ENCODE assay signal across 2 cellular contexts in the genomic region with DNA sequence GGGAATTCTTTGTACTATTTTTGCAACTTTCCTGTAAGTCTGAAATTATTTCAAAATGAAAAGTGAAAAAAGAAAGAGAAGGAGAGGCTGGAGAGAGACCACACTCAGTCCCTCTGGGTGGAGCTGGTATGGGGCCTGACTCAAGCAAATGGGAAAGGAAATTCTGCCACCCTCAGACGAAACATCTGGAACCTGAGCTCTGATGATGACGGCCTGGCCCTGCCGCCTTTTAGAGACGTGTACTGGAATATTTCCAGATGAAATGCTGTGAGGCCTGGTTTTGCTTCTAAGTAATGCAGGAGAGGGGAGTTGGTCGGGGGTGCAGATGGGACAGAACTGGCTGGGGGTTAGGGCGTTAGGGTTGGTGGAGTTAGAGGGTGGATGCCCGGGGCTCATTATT.
TF ChIP-seq lines count a peak whose summit lies in the region.

No MANE protein-coding gene starts in this region.

TF ChIP-seq in Ishikawa, 13 proteins besides CTCF, POLR2A, EP300 and RAD21 (continued from another document):
- TF ChIP-seq, protein P1, sequence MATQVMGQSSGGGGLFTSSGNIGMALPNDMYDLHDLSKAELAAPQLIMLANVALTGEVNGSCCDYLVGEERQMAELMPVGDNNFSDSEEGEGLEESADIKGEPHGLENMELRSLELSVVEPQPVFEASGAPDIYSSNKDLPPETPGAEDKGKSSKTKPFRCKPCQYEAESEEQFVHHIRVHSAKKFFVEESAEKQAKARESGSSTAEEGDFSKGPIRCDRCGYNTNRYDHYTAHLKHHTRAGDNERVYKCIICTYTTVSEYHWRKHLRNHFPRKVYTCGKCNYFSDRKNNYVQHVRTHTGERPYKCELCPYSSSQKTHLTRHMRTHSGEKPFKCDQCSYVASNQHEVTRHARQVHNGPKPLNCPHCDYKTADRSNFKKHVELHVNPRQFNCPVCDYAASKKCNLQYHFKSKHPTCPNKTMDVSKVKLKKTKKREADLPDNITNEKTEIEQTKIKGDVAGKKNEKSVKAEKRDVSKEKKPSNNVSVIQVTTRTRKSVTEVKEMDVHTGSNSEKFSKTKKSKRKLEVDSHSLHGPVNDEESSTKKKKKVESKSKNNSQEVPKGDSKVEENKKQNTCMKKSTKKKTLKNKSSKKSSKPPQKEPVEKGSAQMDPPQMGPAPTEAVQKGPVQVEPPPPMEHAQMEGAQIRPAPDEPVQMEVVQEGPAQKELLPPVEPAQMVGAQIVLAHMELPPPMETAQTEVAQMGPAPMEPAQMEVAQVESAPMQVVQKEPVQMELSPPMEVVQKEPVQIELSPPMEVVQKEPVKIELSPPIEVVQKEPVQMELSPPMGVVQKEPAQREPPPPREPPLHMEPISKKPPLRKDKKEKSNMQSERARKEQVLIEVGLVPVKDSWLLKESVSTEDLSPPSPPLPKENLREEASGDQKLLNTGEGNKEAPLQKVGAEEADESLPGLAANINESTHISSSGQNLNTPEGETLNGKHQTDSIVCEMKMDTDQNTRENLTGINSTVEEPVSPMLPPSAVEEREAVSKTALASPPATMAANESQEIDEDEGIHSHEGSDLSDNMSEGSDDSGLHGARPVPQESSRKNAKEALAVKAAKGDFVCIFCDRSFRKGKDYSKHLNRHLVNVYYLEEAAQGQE (IDR thresholded peaks at IDR 0.05; ENCODE audit: low read depth), result no peak
- no peak for TF ChIP-seq FOXM1 (IDR thresholded peaks at IDR 0.05; ENCODE audit: borderline replicate concordance, low read depth)
- no peak for TF ChIP-seq CEBPB (IDR thresholded peaks at IDR 0.05)
- no peak for TF ChIP-seq TAF1 (IDR thresholded peaks at IDR 0.05; ENCODE audit: low read depth)
- TF ChIP-seq TEAD4 (IDR thresholded peaks at IDR 0.05), result no peak
- no peak for TF ChIP-seq YY1 (IDR thresholded peaks at IDR 0.05; ENCODE audit: low read depth)
- TF ChIP-seq USF1 (IDR thresholded peaks at IDR 0.05), result no peak
- TF ChIP-seq CREB1 (IDR thresholded peaks at IDR 0.05; ENCODE audit: low read depth), result no peak
- no peak for TF ChIP-seq EGR1 (IDR thresholded peaks at IDR 0.05)
- no peak for TF ChIP-seq NFIC (IDR thresholded peaks at IDR 0.05)
- no peak for TF ChIP-seq ZBTB7A (IDR thresholded peaks at IDR 0.05; ENCODE audit: low read depth)
- TF ChIP-seq TCF12 (IDR thresholded peaks at IDR 0.05; ENCODE audit: low read depth), result no peak

TF ChIP-seq in WTC11, 78 proteins besides CTCF, POLR2A, EP300 and RAD21 (continued from another document):
- TF ChIP-seq, protein P2, sequence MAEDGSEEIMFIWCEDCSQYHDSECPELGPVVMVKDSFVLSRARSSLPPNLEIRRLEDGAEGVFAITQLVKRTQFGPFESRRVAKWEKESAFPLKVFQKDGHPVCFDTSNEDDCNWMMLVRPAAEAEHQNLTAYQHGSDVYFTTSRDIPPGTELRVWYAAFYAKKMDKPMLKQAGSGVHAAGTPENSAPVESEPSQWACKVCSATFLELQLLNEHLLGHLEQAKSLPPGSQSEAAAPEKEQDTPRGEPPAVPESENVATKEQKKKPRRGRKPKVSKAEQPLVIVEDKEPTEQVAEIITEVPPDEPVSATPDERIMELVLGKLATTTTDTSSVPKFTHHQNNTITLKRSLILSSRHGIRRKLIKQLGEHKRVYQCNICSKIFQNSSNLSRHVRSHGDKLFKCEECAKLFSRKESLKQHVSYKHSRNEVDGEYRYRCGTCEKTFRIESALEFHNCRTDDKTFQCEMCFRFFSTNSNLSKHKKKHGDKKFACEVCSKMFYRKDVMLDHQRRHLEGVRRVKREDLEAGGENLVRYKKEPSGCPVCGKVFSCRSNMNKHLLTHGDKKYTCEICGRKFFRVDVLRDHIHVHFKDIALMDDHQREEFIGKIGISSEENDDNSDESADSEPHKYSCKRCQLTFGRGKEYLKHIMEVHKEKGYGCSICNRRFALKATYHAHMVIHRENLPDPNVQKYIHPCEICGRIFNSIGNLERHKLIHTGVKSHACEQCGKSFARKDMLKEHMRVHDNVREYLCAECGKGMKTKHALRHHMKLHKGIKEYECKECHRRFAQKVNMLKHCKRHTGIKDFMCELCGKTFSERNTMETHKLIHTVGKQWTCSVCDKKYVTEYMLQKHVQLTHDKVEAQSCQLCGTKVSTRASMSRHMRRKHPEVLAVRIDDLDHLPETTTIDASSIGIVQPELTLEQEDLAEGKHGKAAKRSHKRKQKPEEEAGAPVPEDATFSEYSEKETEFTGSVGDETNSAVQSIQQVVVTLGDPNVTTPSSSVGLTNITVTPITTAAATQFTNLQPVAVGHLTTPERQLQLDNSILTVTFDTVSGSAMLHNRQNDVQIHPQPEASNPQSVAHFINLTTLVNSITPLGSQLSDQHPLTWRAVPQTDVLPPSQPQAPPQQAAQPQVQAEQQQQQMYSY (CRISPR knock-in tag; IDR thresholded peaks at IDR 0.05), result no peak
- no peak for TF ChIP-seq TCF7 (CRISPR knock-in tag; IDR thresholded peaks at IDR 0.05; ENCODE audit: low read depth)
- TF ChIP-seq ESRRA (CRISPR knock-in tag; IDR thresholded peaks at IDR 0.05; ENCODE audit: borderline replicate concordance), result no peak
- no peak for TF ChIP-seq AR (CRISPR knock-in tag; IDR thresholded peaks at IDR 0.05)
- no peak for TF ChIP-seq ZNF423 (CRISPR knock-in tag; IDR thresholded peaks at IDR 0.05)
- no peak for TF ChIP-seq PREB (CRISPR knock-in tag; IDR thresholded peaks at IDR 0.05; ENCODE audit: borderline replicate concordance)
- TF ChIP-seq TP53 (CRISPR knock-in tag; IDR thresholded peaks at IDR 0.05), result no peak
- no peak for TF ChIP-seq MXD4 (CRISPR knock-in tag; IDR thresholded peaks at IDR 0.05; ENCODE audit: borderline replicate concordance)
- no peak for TF ChIP-seq FOXP4 (CRISPR knock-in tag; IDR thresholded peaks at IDR 0.05)
- TF ChIP-seq ZNF396 (CRISPR knock-in tag; IDR thresholded peaks at IDR 0.05; ENCODE audit: borderline replicate concordance), result no peak
- no peak for TF ChIP-seq NR2C2 (CRISPR knock-in tag; IDR thresholded peaks at IDR 0.05)
